In the genomic region with DNA sequence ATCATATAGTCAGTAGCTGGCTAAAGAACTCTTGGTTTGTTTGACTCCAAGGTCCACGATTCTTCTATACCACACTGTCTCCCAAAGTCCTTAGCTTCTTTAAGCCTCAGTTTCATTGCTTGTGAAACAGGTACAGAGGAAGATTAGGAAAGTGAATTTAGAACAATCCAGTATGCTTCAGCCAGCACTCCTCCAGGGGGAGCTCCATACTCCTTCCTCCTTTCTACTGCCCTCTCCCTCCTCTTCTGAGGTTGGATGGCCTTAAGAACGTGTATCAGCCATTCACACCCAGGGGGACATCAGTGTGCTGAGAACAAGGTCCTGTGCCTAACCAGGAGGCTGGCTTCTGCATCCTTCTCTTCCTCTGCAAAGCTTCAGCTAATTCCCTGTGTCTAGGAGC, we compare ENCODE assay signal across 8 cellular contexts. TPM values are rescaled to one million over a fixed set of nuclear protein-coding genes. Genes with fewer than 3 reads are reported as not detected.
A peak's percentile ranks its signal among the peaks of the same experiment; 100 is the strongest.
DNase-seq lines count a peak whose midpoint lies in the region; ATAC-seq, FAIRE-seq and TF ChIP-seq lines count a peak whose summit lies in the region.
"Had no signal": no experiment of that assay in that cellular context is flagged by ENCODE, and none has a peak within 500 bp of the region (broad histone marks: within the 10 kb centered on the region; RNA-seq: fewer than 3 reads in every experiment).

No MANE protein-coding gene starts in this region.

- CTCF ChIA-PET in GM10248 (lab: Yijun Ruan, JAX), result interaction anchor here (0.9 to 6.2 kb wide), 22 partner anchors 10 to 233 kb away, joined by 3 to 39 read pairs (median 4); no protein-coding TSS in a partner anchor
- CTCF ChIA-PET in IMR-90 (lab: Yijun Ruan, JAX), result interaction anchor here (0.6 to 1.8 kb wide), 18 partner anchors 11 to 146 kb away, joined by 3 to 11 read pairs (median 4); no protein-coding TSS in a partner anchor
- CTCF ChIA-PET in K562 (lab: Yijun Ruan, JAX; ENCODE audit: low intra/inter-chr PET ratio), result no interaction called here

- TF ChIP-seq RAD21 in IMR-90 (IDR thresholded peaks at IDR 0.05; ENCODE audit: low read length), result peak; percentile 63
- TF ChIP-seq RAD21 in K562 (CRISPR knock-in tag; conservative IDR thresholded peaks at IDR 0.05 in 1 of 2, IDR thresholded peaks at IDR 0.05 in 1 of 2), result peak; percentile 26 to 58; a peak in 3 of 4 replicates

- H4K20me1 ChIP-seq in IMR-90 (ENCODE audit: insufficient read depth, low read length), result no peaks in the 10 kb centered on the region
- H4K20me1 ChIP-seq in K562 (replicated peaks; ENCODE audit: control insufficient read depth, insufficient read depth, low read length), result no peaks in the 10 kb centered on the region

- peak overlapping the region; percentile 90 for H3K18ac ChIP-seq in IMR-90 (ENCODE audit: low read depth, low read length)

- H2BK15ac ChIP-seq in IMR-90 (ENCODE audit: low read depth, low read length), result peak overlapping the region; percentile 45; the same call in 2 of the 3 replicates

- H2BK5ac ChIP-seq in IMR-90 (ENCODE audit: low read depth, low read length, poor library complexity, severe bottlenecking), result peak overlapping the region; percentile 6

- TF ChIP-seq EP300 in K562 (IDR thresholded peaks at IDR 0.05; ENCODE audit: low read length), result no peak

- H4K8ac ChIP-seq in IMR-90 (ENCODE audit: low read depth in 2 of 2, low read length in 2 of 2), result peak overlapping the region in 1 of 2 experiments; percentile 73; a peak in 1 of 4 replicates

- POLR2A ChIA-PET in GM10248 (lab: Yijun Ruan, JAX) (no interaction called here), IMR-90 (lab: Charles Lee; ENCODE audit: unreplicated experiment) (interaction anchor here (0.8 to 1.3 kb wide), 2 partner anchors 19 to 56 kb away, joined by 3 to 5 read pairs; no protein-coding TSS in a partner anchor), K562 (lab: Yijun Ruan, JAX) (interaction anchor here (0.7 kb wide), 1 partner anchor 27 kb away, joined by 3 read pairs; no protein-coding TSS in a partner anchor)

- peak overlapping the region; percentile 83 for H2BK120ac ChIP-seq in IMR-90 (ENCODE audit: low read depth, low read length)

- H3K9me1 ChIP-seq in IMR-90 (ENCODE audit: insufficient read depth, low read length), result peaks cover 26% of the 10 kb centered on the region
- no peaks in the 10 kb centered on the region for H3K9me1 ChIP-seq in K562 (ENCODE audit: control insufficient read depth, insufficient read depth, low read length)

- H3K4me1 ChIP-seq in IMR-90 (ENCODE audit: control insufficient read depth, insufficient read depth, low read length) (peaks cover 16% of the 10 kb centered on the region), K562 (replicated peaks in 1 of 2; ENCODE audit: control insufficient read depth in 2 of 2, insufficient read depth in 2 of 2, low read length in 2 of 2) (no peaks in the 10 kb centered on the region)

- H3K9ac ChIP-seq in IMR-90 (ENCODE audit: low read depth, low read length) (no peak overlapping the region), K562 (ENCODE audit: insufficient read depth in 1 of 2, low read depth in 2 of 2, low read length in 2 of 2) (no peak overlapping the region)

- TF ChIP-seq CTCF in GM10248 (IDR thresholded peaks at IDR 0.05; ENCODE audit: control extremely low read depth, extremely low read depth, low read depth, missing control alignments), result peak; percentile 45
- TF ChIP-seq CTCF in IMR-90 (conservative IDR thresholded peaks at IDR 0.05; ENCODE audit: low read depth, low read length), result peak; percentile 64
- TF ChIP-seq CTCF in K562 (IDR thresholded peaks at IDR 0.05 in 2 of 3, conservative IDR thresholded peaks at IDR 0.05 in 1 of 3; ENCODE audit: insufficient read depth in 2 of 3, low read depth in 1 of 3, low read length in 3 of 3), result peak; percentile 58 to 67 (median 67)
- no peak for TF ChIP-seq CTCF in glutamatergic neuron (IDR thresholded peaks at IDR 0.05; ENCODE audit: partially characterized antibody, unreplicated experiment)

- no peaks in the 10 kb centered on the region for H3K36me3 Mint-ChIP-seq in glutamatergic neuron (ENCODE audit: unreplicated experiment)

- H3K27me3 Mint-ChIP-seq in glutamatergic neuron (ENCODE audit: unreplicated experiment), result no peaks in the 10 kb centered on the region
- H3K27me3 Mint-ChIP-seq: activated B cell treated with CpG ODN at 0.5 μM for 24 hours had no signal

- in situ Hi-C loops in IMR-90 (cut with MboI; ENCODE audit: low sequenced_read_pairs), result no loop called here
- in situ Hi-C loops in K562 (cut with MboI), result no loop called here

- H3K4me2 ChIP-seq in IMR-90 (ENCODE audit: low read depth, low read length) (no peak overlapping the region), K562 (ENCODE audit: insufficient read depth, low read length) (no peak overlapping the region)

- FAIRE-seq in K562 (lab: Jason Lieb, UNC) (peak; percentile 67), urothelium cell line (lab: Jason Lieb, UNC) (no peak)

- H3K4me3 ChIP-seq in IMR-90 (ENCODE audit: insufficient read depth, low read depth, low read length) (no peak overlapping the region), K562 (no peak overlapping the region)

- H3K9me3 ChIP-seq in IMR-90 (ENCODE audit: control insufficient read depth, insufficient read depth, low read length) (no peaks in the 10 kb centered on the region), K562 (replicated peaks; ENCODE audit: control insufficient read depth, insufficient read depth, low read depth, low read length) (no peaks in the 10 kb centered on the region)

- peak overlapping the region; percentile 75 for H4K91ac ChIP-seq in IMR-90 (ENCODE audit: insufficient read depth, low read depth, low read length)

- peaks cover 0 to 33% of the 10 kb centered on the region in 2 experiments; a peak in 2 of 4 replicates for H3K79me1 ChIP-seq in IMR-90 (ENCODE audit: low read depth in 1 of 2, low read length in 2 of 2)

- WGBS in IMR-90 (ENCODE audit: extremely low coverage in 2 of 2, insufficient read length in 1 of 2), 2 experiments, result no CpG with 5 or more reads among the region's 2 CpGs
- WGBS in K562 (ENCODE audit: insufficient coverage, low coverage, missing lambda C conversion rate), result 0% methylated on average over 2 of the region's 2 CpGs

- no peak for TF ChIP-seq POLR2A in IMR-90 (IDR thresholded peaks at IDR 0.05; ENCODE audit: low read depth, low read length)
- no peak for TF ChIP-seq POLR2A in K562 (conservative IDR thresholded peaks at IDR 0.05)

- no peaks in the 10 kb centered on the region for H3K9me3 Mint-ChIP-seq in glutamatergic neuron (ENCODE audit: unreplicated experiment)
- H3K9me3 Mint-ChIP-seq: activated B cell treated with CpG ODN at 0.5 μM for 24 hours had no signal

- H3K56ac ChIP-seq in IMR-90 (ENCODE audit: extremely low read depth, insufficient read depth, low read length), result no peak overlapping the region

- H2BK20ac ChIP-seq in IMR-90 (ENCODE audit: low read depth, low read length), result peak overlapping the region; percentile 79; the same call in 1 of the 2 replicates

- H2AK5ac ChIP-seq in IMR-90 (ENCODE audit: low read depth, low read length), result peak overlapping the region; percentile 80

- H3K27me3 ChIP-seq in IMR-90 (ENCODE audit: control insufficient read depth, insufficient read depth, low read length), result no peaks in the 10 kb centered on the region
- peaks cover 14 to 16% of the 10 kb centered on the region in 2 experiments; a peak in 4 of 5 replicates for H3K27me3 ChIP-seq in K562 (ENCODE audit: control insufficient read depth in 2 of 2, insufficient read depth in 2 of 2, low read length in 2 of 2)

- ATAC-seq in IMR-90 (ENCODE audit: low read depth) (peak; percentile 52), K562 (peak; percentile 92)

- intact Hi-C loops in IMR-90 (cut with micrococcal nuclease), result loop anchor here (2.0 kb wide), 1 partner anchor 54 kb away; a partner anchor contains a TSS
- intact Hi-C loops in K562 (cut with micrococcal nuclease), result loop anchor here (5.0 kb wide), 1 partner anchor 218 kb away; no protein-coding TSS in a partner anchor

- DNase-seq in GM10248 (ENCODE audit: extremely low spot score) (peak; percentile 32), IMR-90 (peak; percentile 54), K562 (ENCODE audit: extremely low read depth in 1 of 4, low spot score in 3 of 4) (peak in 2 of 4 experiments; percentile 47 to 55), myocyte (ENCODE audit: low read depth) (peak; percentile 38), ureter (ENCODE audit: low spot score) (no peak), glutamatergic neuron (no peak), urothelium cell line (ENCODE audit: low spot score) (no peak)
- DNase-seq: activated B cell treated with CpG ODN at 0.5 μM for 24 hours had no signal

- peak overlapping the region; percentile 66 for H3K4ac ChIP-seq in IMR-90 (ENCODE audit: low read depth, low read length)

- peak overlapping the region; percentile 88 for H4K5ac ChIP-seq in IMR-90 (ENCODE audit: low read depth, low read length)

- H3K36me3 ChIP-seq in IMR-90 (ENCODE audit: control insufficient read depth, insufficient read depth, low read length), result no peaks in the 10 kb centered on the region
- H3K36me3 ChIP-seq in K562 (ENCODE audit: control insufficient read depth, insufficient read depth, low read length), result no peaks in the 10 kb centered on the region

- H3K27ac ChIP-seq in IMR-90 (ENCODE audit: insufficient read depth, low read length) (no peak overlapping the region), K562 (ENCODE audit: extremely low read depth, low read depth, low read length) (no peak overlapping the region)

- H3K4me1 Mint-ChIP-seq in glutamatergic neuron (ENCODE audit: low read depth, unreplicated experiment), result no peaks in the 10 kb centered on the region
- H3K4me1 Mint-ChIP-seq: activated B cell treated with CpG ODN at 0.5 μM for 24 hours had no signal

- dilution Hi-C loops in IMR-90 (cut with HindIII; ENCODE audit: low sequenced_read_pairs, unreplicated experiment), result no loop called here

- H2AFZ ChIP-seq in IMR-90 (replicated peaks; ENCODE audit: low read length, poor library complexity) (no peak overlapping the region), K562 (ENCODE audit: low read depth, low read length) (no peak overlapping the region)

- no peak overlapping the region for H3K27ac Mint-ChIP-seq in glutamatergic neuron (ENCODE audit: unreplicated experiment)
- H3K27ac Mint-ChIP-seq: activated B cell treated with CpG ODN at 0.5 μM for 24 hours had no signal

- H3K14ac ChIP-seq in IMR-90 (replicated peaks; ENCODE audit: low read depth, low read length), result no peak overlapping the region; the same call in 1 of the 2 replicates

- H3K23ac ChIP-seq in IMR-90 (ENCODE audit: low read depth, low read length), result no peak overlapping the region

- H3K79me2 ChIP-seq in K562 (ENCODE audit: control insufficient read depth, insufficient read depth, low read length), result no peaks in the 10 kb centered on the region

- H2AK9ac ChIP-seq in IMR-90 (replicated peaks; ENCODE audit: low read depth, low read length, poor library complexity), result no peak overlapping the region

- no peak overlapping the region for H3K4me3 Mint-ChIP-seq in glutamatergic neuron (ENCODE audit: unreplicated experiment)
- H3K4me3 Mint-ChIP-seq: activated B cell treated with CpG ODN at 0.5 μM for 24 hours had no signal

- no TSS peak for BruUV-seq in IMR-90 (replicated peaks; lab: Mats Ljungman, UMichigan)
- BruUV-seq in K562 (replicated peaks; lab: Mats Ljungman, UMichigan), result no TSS peak

RNA-seq across cellular contexts. Expression of a gene that starts 54.8 kb away (rescaled TPM):
- 487 and 532 TPM in 2 replicates for total RNA-seq in IMR-90 (2012; rRNA removed)
- polyA plus RNA-seq in IMR-90 (2012; rRNA removed), result 375 and 382 TPM in 2 replicates
- polyA plus RNA-seq in IMR-90 (2012; cell fraction: cytosol; rRNA removed), result 140 and 308 TPM in 2 replicates
- polyA plus RNA-seq in IMR-90 (2012; cell fraction: nucleus; rRNA removed; ENCODE audit: low replicate concordance), result 114 and 384 TPM in 2 replicates
- 0.65 TPM in 1 of 2 replicates, not detected in the other for total RNA-seq in K562 (2011; cell fraction: chromatin; rRNA removed; ENCODE audit: low replicate concordance)
- not detected in 2 replicates for total RNA-seq in K562 (2011; cell fraction: nucleolus; rRNA removed)
- total RNA-seq in K562 (2011; cell fraction: nucleoplasm; rRNA removed), result not detected in 2 replicates
- not detected in 2 replicates for total RNA-seq in K562 (2014; rRNA removed)
- total RNA-seq in K562 (2014; rRNA removed; fragmentation: Illumina TruSeq; extraction: Trizol), result not detected in 2 replicates
- not detected in 2 replicates for total RNA-seq in K562 (2015; rRNA removed; fragmentation: Illumina TruSeq; extraction: Trizol)
- total RNA-seq in K562 (2021), result 0.40 and 0.89 TPM in 2 replicates
- polyA plus RNA-seq in K562 (2011; rRNA removed), result not detected in 2 replicates
- polyA plus RNA-seq in K562 (2011; cell fraction: cytosol; rRNA removed), result 0.06 and 0.18 TPM in 2 replicates
- not detected in 2 replicates for polyA plus RNA-seq in K562 (2011; cell fraction: nucleus; rRNA removed)
- polyA plus RNA-seq in K562 (2012), result 0.07 TPM in 1 of 2 replicates, not detected in the other
- polyA plus RNA-seq in K562 (2014; fragmentation: Illumina TruSeq; extraction: Trizol), result not detected in 2 replicates
- not detected for polyA plus RNA-seq in K562 (2014; fragmentation: Nextera tagmentation; extraction: Ambion mirVana)
- polyA plus RNA-seq in K562 (2014; rRNA removed), result not detected in 2 replicates
- polyA minus RNA-seq in K562 (2011; rRNA and poly(A)+ RNA removed), result 0.04 TPM in 1 of 2 replicates, not detected in the other
- 4.7 TPM in 1 of 2 replicates, not detected in the other for polyA minus RNA-seq in K562 (2011; cell fraction: cytosol; rRNA and poly(A)+ RNA removed)
- polyA minus RNA-seq in K562 (2011; cell fraction: nucleus; rRNA and poly(A)+ RNA removed), result 0.40 TPM in 1 of 2 replicates, not detected in the other
- total RNA-seq in myocyte, result 202 and 228 TPM in 2 replicates
- 947 TPM for polyA plus RNA-seq in myocyte (2012)
- total RNA-seq in ureter, result 389 TPM
- 61.8 TPM for total RNA-seq in glutamatergic neuron (ENCODE audit: unreplicated experiment)

Comparison
In these comparisons a context has a peak if more than half of its experiments do, and no peak if none do; other contexts are left out.
1. DNase-seq: peak in GM10248 (single experiment), IMR-90 (single experiment) and myocyte (single experiment); none in ureter (single experiment), glutamatergic neuron (single experiment) and urothelium cell line (single experiment).
2. RNA of a gene that starts 54.8 kb away (total RNA-seq): 487 to 532 TPM in IMR-90, 389 TPM in ureter (single experiment), 202 to 228 TPM in myocyte and 61.8 TPM in glutamatergic neuron (single experiment); 0.40 to 0.89 TPM in K562; every median in the first group is over 10 times any median in the second.